1 cellular context compared by ENCODE assay signal in the genomic region with DNA sequence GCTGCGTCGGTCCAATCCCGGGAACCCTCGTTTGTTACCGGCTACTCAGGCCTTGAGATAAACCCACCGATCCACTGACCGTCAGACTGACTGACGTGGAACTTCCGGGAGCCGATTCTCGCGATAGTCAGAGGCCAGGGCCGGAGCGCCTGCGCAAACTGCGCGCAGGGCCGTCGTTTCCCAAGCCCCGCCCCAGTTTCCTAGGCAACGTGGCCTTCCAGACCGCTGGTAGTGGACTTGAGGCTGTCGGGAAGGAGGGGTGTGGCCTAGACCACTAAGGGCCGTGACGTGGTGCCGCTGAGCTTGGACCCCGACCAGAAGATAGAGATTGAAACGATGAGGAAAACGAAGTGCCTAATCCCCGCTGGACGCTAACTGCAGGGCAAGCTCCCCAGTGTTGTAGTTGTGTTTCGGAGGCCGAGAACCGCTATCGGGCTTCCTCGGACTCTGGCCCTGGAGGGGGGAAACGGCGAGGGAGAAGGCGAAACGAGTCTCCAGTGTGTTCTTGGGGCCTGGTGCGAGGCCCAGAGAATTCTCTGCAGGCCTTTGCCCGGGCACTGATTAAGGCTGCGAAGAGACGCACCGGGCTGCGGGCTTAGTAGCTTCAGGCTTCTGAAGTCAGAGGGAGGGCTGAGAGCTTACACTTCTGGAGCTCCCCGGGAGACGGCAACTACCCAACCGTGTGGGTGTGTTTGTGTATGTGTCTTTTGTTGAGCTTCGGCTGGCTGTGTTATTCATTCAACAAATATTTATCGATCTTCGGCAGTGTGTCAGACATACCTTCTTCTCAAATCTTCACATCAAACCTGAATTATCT.
A peak's percentile ranks its signal among the peaks of the same experiment; 100 is the strongest.
TF ChIP-seq lines count a peak whose summit lies in the region.

COPB2 (minus strand) TSS at position 96 of the 817 bp plus-strand sequence. CDS start 97 bp downstream, outside the sequence.

TF ChIP-seq in K562, 482 proteins besides CTCF, POLR2A, EP300 and RAD21 (continued from another document and continues in another):
- TF ChIP-seq ARID3A (IDR thresholded peaks at IDR 0.05; ENCODE audit: borderline replicate concordance, low read depth, low read length) (no peak), ELF1 (tag; IDR thresholded peaks at IDR 0.05) (peak; percentile 94), RERE (CRISPR knock-in tag; IDR thresholded peaks at IDR 0.05; ENCODE audit: borderline replicate concordance) (no peak), GMEB1 (CRISPR knock-in tag; IDR thresholded peaks at IDR 0.05) (no peak), NR2C2 (CRISPR knock-in tag; IDR thresholded peaks at IDR 0.05) (no peak), NR2C2 (tag; IDR thresholded peaks at IDR 0.05) (no peak; the same call in 1 of the 2 replicates), SMAD4 (CRISPR knock-in tag; conservative IDR thresholded peaks at IDR 0.05) (no peak), CTBP1 (IDR thresholded peaks at IDR 0.05; ENCODE audit: borderline replicate concordance) (peak; percentile 57; the same call in 1 of the 2 replicates), ZNF318 (IDR thresholded peaks at IDR 0.05; ENCODE audit: borderline replicate concordance in 1 of 2, low read depth in 1 of 2) (no peak), ZNF717 (CRISPR knock-in tag; IDR thresholded peaks at IDR 0.05) (no peak), TFAM (CRISPR knock-in tag; conservative IDR thresholded peaks at IDR 0.05) (no peak), ETV5 (CRISPR knock-in tag; IDR thresholded peaks at IDR 0.05; ENCODE audit: low read depth) (no peak), CGGBP1 (CRISPR knock-in tag; IDR thresholded peaks at IDR 0.05) (no peak), COPS2 (conservative IDR thresholded peaks at IDR 0.05) (no peak), ZNF174 (CRISPR knock-in tag; IDR thresholded peaks at IDR 0.05) (no peak), ZNF583 (CRISPR knock-in tag; IDR thresholded peaks at IDR 0.05) (no peak), RFX1 (IDR thresholded peaks at IDR 0.05) (peak; percentile 98), NR2F6 (CRISPR knock-in tag; IDR thresholded peaks at IDR 0.05) (no peak), SNIP1 (IDR thresholded peaks at IDR 0.05; ENCODE audit: low read depth) (no peak), HOXB6 (CRISPR knock-in tag; IDR thresholded peaks at IDR 0.05; ENCODE audit: borderline replicate concordance) (no peak), TAF1 (IDR thresholded peaks at IDR 0.05; ENCODE audit: control insufficient read depth, extremely low read depth, insufficient read depth, low read length, severe bottlenecking) (peak; percentile 93), ESRRB (CRISPR knock-in tag; IDR thresholded peaks at IDR 0.05; ENCODE audit: borderline replicate concordance) (no peak), ZNF140 (CRISPR knock-in tag; IDR thresholded peaks at IDR 0.05) (no peak), ZNF224 (CRISPR knock-in tag; IDR thresholded peaks at IDR 0.05) (no peak), CLOCK (CRISPR knock-in tag; IDR thresholded peaks at IDR 0.05; ENCODE audit: borderline replicate concordance) (no peak), CBX2 (IDR thresholded peaks at IDR 0.05; ENCODE audit: insufficient read depth, low read length, poor library complexity, severe bottlenecking) (no peak)
- TF ChIP-seq, protein P1, sequence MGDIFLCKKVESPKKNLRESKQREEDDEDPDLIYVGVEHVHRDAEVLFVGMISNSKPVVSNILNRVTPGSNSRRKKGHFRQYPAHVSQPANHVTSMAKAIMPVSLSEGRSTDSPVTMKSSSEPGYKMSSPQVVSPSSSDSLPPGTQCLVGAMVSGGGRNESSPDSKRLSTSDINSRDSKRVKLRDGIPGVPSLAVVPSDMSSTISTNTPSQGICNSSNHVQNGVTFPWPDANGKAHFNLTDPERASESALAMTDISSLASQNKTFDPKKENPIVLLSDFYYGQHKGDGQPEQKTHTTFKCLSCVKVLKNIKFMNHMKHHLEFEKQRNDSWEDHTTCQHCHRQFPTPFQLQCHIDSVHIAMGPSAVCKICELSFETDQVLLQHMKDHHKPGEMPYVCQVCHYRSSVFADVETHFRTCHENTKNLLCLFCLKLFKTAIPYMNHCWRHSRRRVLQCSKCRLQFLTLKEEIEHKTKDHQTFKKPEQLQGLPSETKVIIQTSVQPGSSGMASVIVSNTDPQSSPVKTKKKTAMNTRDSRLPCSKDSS (IDR thresholded peaks at IDR 0.05; ENCODE audit: low read depth, partially characterized antibody) = no peak
